ENCODE assay signal across 13 cellular contexts in genomic region chr15:70061696-70062270, GRCh38. TPM values are rescaled to one million over a fixed set of nuclear protein-coding genes. Genes with fewer than 3 reads are reported as not detected.
DNase-seq lines count a peak whose midpoint lies in the region; ATAC-seq and TF ChIP-seq lines count a peak whose summit lies in the region.
"Had no signal": no experiment of that assay in that cellular context is flagged by ENCODE, and none has a peak within 500 bp of the region (broad histone marks: within the 10 kb centered on the region; RNA-seq: fewer than 3 reads in every experiment).

No MANE protein-coding gene starts in this region.

- H3K9ac ChIP-seq in PC-3 (ENCODE audit: low read length): no peak overlapping the region

- H3K4me1 Mint-ChIP-seq in osteocyte (ENCODE audit: unreplicated experiment): peaks cover 21% of the 10 kb centered on the region

- no peaks in the 10 kb centered on the region for H3K9me3 Mint-ChIP-seq in osteocyte (ENCODE audit: unreplicated experiment)
- H3K9me3 Mint-ChIP-seq: dendritic cell treated with granulocyte-macrophage colony-stimulating factor and Interleukin-4, amounts not matched to agents 40 ng/mL and 50 ng/mL, for 4 days had no signal

- no peaks in the 10 kb centered on the region for H3K9me3 ChIP-seq in heart left ventricle
- H3K9me3 ChIP-seq in right cardiac atrium (ENCODE audit: control insufficient read depth, low read length): no peaks in the 10 kb centered on the region
- no peaks in the 10 kb centered on the region for H3K9me3 ChIP-seq in upper lobe of right lung
- H3K9me3 ChIP-seq in PC-3 (ENCODE audit: low read length): no peaks in the 10 kb centered on the region
- H3K9me3 ChIP-seq: ovary had no signal

- ATAC-seq in heart left ventricle: no peak
- no peak for ATAC-seq in right cardiac atrium
- ATAC-seq in upper lobe of right lung: no peak
- ATAC-seq in GM21390 (IDR thresholded peaks at IDR 0.05; ENCODE audit: unreplicated experiment): no peak
- no peak for ATAC-seq in PC-3

- TF ChIP-seq CTCF in heart left ventricle (IDR thresholded peaks at IDR 0.05) (no peak), coronary artery (IDR thresholded peaks at IDR 0.05) (no peak), osteocyte (IDR thresholded peaks at IDR 0.05) (no peak), upper lobe of right lung (IDR thresholded peaks at IDR 0.05) (no peak), PC-3 (conservative IDR thresholded peaks at IDR 0.05; ENCODE audit: low read depth, low read length) (no peak)

- H3K4me3 ChIP-seq in heart left ventricle (peak overlapping the region in 7 of 12 donors; percentile 11 to 46 (median 32)), right cardiac atrium (ENCODE audit: low read length) (no peak overlapping the region), coronary artery (peak overlapping the region; percentile 47), upper lobe of right lung (no peak overlapping the region), PC-3 (ENCODE audit: low read length) (no peak overlapping the region)
- H3K4me3 ChIP-seq: ovary had no signal

- CTCF ChIA-PET in PC-3 (lab: Charles Lee): no interaction called here

- H3K27me3 ChIP-seq in heart left ventricle: no peaks in the 10 kb centered on the region
- no peaks in the 10 kb centered on the region for H3K27me3 ChIP-seq in right cardiac atrium (ENCODE audit: control insufficient read depth, insufficient read depth)
- H3K27me3 ChIP-seq in upper lobe of right lung: no peaks in the 10 kb centered on the region
- no peaks in the 10 kb centered on the region for H3K27me3 ChIP-seq in PC-3 (ENCODE audit: low read length)
- H3K27me3 ChIP-seq: ovary had no signal

- peak overlapping the region; percentile 6 for H3K4me3 Mint-ChIP-seq in osteocyte (ENCODE audit: unreplicated experiment)
- H3K4me3 Mint-ChIP-seq: dendritic cell treated with granulocyte-macrophage colony-stimulating factor and Interleukin-4, amounts not matched to agents 40 ng/mL and 50 ng/mL, for 4 days had no signal

- DNase-seq in heart left ventricle (peak in 1 of 5 donors; percentile 23), right cardiac atrium (no peak), coronary artery (ENCODE audit: low spot score) (no peak), osteocyte (ENCODE audit: extremely low spot score, unreplicated experiment) (no peak), upper lobe of right lung (peak; percentile 29), PC-3 (no peak)
- no peak for DNase-seq in activated CD8-positive, alpha-beta memory T cell treated with anti-CD3 and anti-CD28 coated beads for 24 hours
- DNase-seq: ACHN; MM.1S; stimulated activated naive CD4-positive, alpha-beta T cell had no signal

- H3K79me2 ChIP-seq in PC-3 (ENCODE audit: low read length): no peaks in the 10 kb centered on the region

- H3K36me3 ChIP-seq in heart left ventricle (peaks cover 0 to 97% (median 54%) of the 10 kb centered on the region in 9 donors), upper lobe of right lung (peaks cover 96% of the 10 kb centered on the region), PC-3 (ENCODE audit: low read depth, low read length) (peaks cover 43% of the 10 kb centered on the region)
- H3K36me3 ChIP-seq: ovary had no signal

- H3K36me3 Mint-ChIP-seq in osteocyte (ENCODE audit: unreplicated experiment): peaks cover 36% of the 10 kb centered on the region

- H3K4me2 ChIP-seq in PC-3 (ENCODE audit: low read length): no peak overlapping the region

- H4K20me1 ChIP-seq in PC-3 (ENCODE audit: low read length): no peaks in the 10 kb centered on the region

- POLR2A ChIA-PET in PC-3 (lab: Charles Lee; ENCODE audit: unreplicated experiment): no interaction called here

- no peak for TF ChIP-seq POLR2A in heart left ventricle (IDR thresholded peaks at IDR 0.05)

- H3K4me1 ChIP-seq in heart left ventricle (peaks cover 0 to 31% (median 12%) of the 10 kb centered on the region in 12 donors), right cardiac atrium (ENCODE audit: control insufficient read depth, insufficient read depth, low read length) (peaks cover 2% of the 10 kb centered on the region), upper lobe of right lung (peaks cover 25% of the 10 kb centered on the region), PC-3 (ENCODE audit: insufficient read depth, low read length) (no peaks in the 10 kb centered on the region)

- no peaks in the 10 kb centered on the region for H3K27me3 Mint-ChIP-seq in osteocyte (ENCODE audit: unreplicated experiment)
- H3K27me3 Mint-ChIP-seq: dendritic cell treated with granulocyte-macrophage colony-stimulating factor and Interleukin-4, amounts not matched to agents 40 ng/mL and 50 ng/mL, for 4 days had no signal

- no peak overlapping the region for H2AFZ ChIP-seq in PC-3 (ENCODE audit: low read length)

- intact Hi-C loops in heart left ventricle (cut with DNase I): no loop called here
- intact Hi-C loops in right cardiac atrium (cut with DNase I): no loop called here
- intact Hi-C loops in upper lobe of right lung (cut with DNase I): no loop called here
- intact Hi-C loops in PC-3 (cut with micrococcal nuclease): no loop called here

- H3K27ac ChIP-seq in heart left ventricle (peak overlapping the region in 2 of 12 donors; percentile 47 to 52), right cardiac atrium (ENCODE audit: low read length) (no peak overlapping the region), coronary artery (peak overlapping the region in 1 of 2 donors; percentile 24), upper lobe of right lung (no peak overlapping the region), PC-3 (ENCODE audit: low read length) (no peak overlapping the region)
- H3K27ac ChIP-seq: ovary had no signal

- H3K9me2 ChIP-seq in PC-3 (replicated peaks; ENCODE audit: low read length): no peaks in the 10 kb centered on the region

- no peak overlapping the region for H3K27ac Mint-ChIP-seq in osteocyte (ENCODE audit: unreplicated experiment)
- H3K27ac Mint-ChIP-seq: dendritic cell treated with granulocyte-macrophage colony-stimulating factor and Interleukin-4, amounts not matched to agents 40 ng/mL and 50 ng/mL, for 4 days had no signal

- no peaks in the 10 kb centered on the region for H3F3A ChIP-seq in PC-3 (ENCODE audit: low read length, unreplicated experiment)

- 58 to 79% (median 69%) methylated on average over 15 of the region's 15 CpGs for WGBS in heart left ventricle, 4 donors
- WGBS in right cardiac atrium: 79% methylated on average over 15 of the region's 15 CpGs

- BruUV-seq in PC-3 (replicated peaks; lab: Mats Ljungman, UMichigan): no TSS peak

RNA-seq across cellular contexts. Expression of gene TLE3, which starts 35.9 kb away (rescaled TPM):
- total RNA-seq in heart left ventricle (10 to 100 TPM in 7 of 9 donors, 1 to 10 TPM in 2; 9.3 to 49.6 (median 16.4) TPM), right cardiac atrium (10 to 100 TPM; 20.6 to 35.4 (median 27.4) TPM), osteocyte (27.8 and 28.8 TPM in 2 replicates), upper lobe of right lung (58.8 TPM), PC-3 (2014; rRNA removed) (72.5 and 109 TPM in 2 replicates)
- polyA plus RNA-seq in heart left ventricle (10 to 100 TPM in 1 of 2 donors, 1 to 10 TPM in 1; 4.8 to 16.5 TPM), right cardiac atrium (10.7 TPM)

Comparison
In these comparisons a context has a peak if more than half of its experiments do, and no peak if none do; other contexts are left out.
1. H3K4me3 ChIP-seq: peak in heart left ventricle (7 of 12) and coronary artery (single experiment); none in right cardiac atrium (single experiment), upper lobe of right lung (single experiment) and PC-3 (single experiment).